ENCODE assay signal across 37 cellular contexts in genomic region chr7:78441737-78442136, GRCh38.
"Had no signal": no experiment of that assay in that cellular context is flagged by ENCODE, and none has a peak within 500 bp of the region (broad histone marks: within the 10 kb centered on the region; RNA-seq: fewer than 3 reads in every experiment).

No MANE protein-coding gene starts in this region.

- H3K9me3 Mint-ChIP-seq: activated naive CD4-positive, alpha-beta T cell treated with anti-CD3 and anti-CD28 coated beads, Interleukin-2, amount 10 ng/mL, durations not matched to agents 7 days and 5 days; activated naive CD8-positive, alpha-beta T cell treated with anti-CD3 and anti-CD28 coated beads, Interleukin-2, amount 10 ng/mL, durations not matched to agents 7 days and 5 days; activated T-helper 1 cell treated with anti-CD3 and anti-CD28 coated beads, Interleukin-12 subunit alpha, Interleukin-12 subunit beta, Interleukin-2, Interleukin-4 antibody, amounts not matched to agents 30 ng/mL and 10 ng/mL and 1 ng/mL, durations not matched to agents 14 hours and 24 hours and 36 hours; brain; mesothelial cell of epicardium; stimulated activated effector memory CD8-positive, alpha-beta T cell treated with anti-CD3 and anti-CD28 coated beads, Interleukin-12 subunit alpha, Interleukin-12 subunit beta, amount 100 ng/mL, for 72 hours had no signal

- ATAC-seq: activated CD4-positive, CD25-positive, alpha-beta regulatory T cell treated with anti-CD3 and anti-CD28 coated beads, Interleukin-2, amount 50 U/mL, for 24 hours; left cardiac atrium; left ventricle myocardium superior; psoas muscle; stimulated activated effector memory CD8-positive, alpha-beta T cell treated with anti-CD3 and anti-CD28 coated beads, Interleukin-12 subunit alpha, Interleukin-12 subunit beta, amount 100 ng/mL, for 72 hours; stimulated activated naive CD8-positive, alpha-beta T cell treated with anti-CD3 and anti-CD28 coated beads, Interleukin-15, amount 100 ng/mL, for 72 hours had no signal

- H3K9me3 ChIP-seq: ascending aorta, colonic mucosa, psoas muscle, sigmoid colon, thyroid gland, upper lobe of left lung, vagina had no signal

- H3K9ac ChIP-seq: parathyroid adenoma had no signal

- H3K79me2 ChIP-seq: parathyroid adenoma had no signal

- H3K4me3 Mint-ChIP-seq: activated naive CD4-positive, alpha-beta T cell treated with anti-CD3 and anti-CD28 coated beads, Interleukin-2, amount 10 ng/mL, durations not matched to agents 7 days and 5 days; activated naive CD8-positive, alpha-beta T cell treated with anti-CD3 and anti-CD28 coated beads, Interleukin-2, amount 10 ng/mL, durations not matched to agents 7 days and 5 days; activated T-helper 1 cell treated with anti-CD3 and anti-CD28 coated beads, Interleukin-12 subunit alpha, Interleukin-12 subunit beta, Interleukin-2, Interleukin-4 antibody, amounts not matched to agents 30 ng/mL and 10 ng/mL and 1 ng/mL, durations not matched to agents 14 hours and 24 hours and 36 hours; brain; mesothelial cell of epicardium; naive B cell; stimulated activated effector memory CD8-positive, alpha-beta T cell treated with anti-CD3 and anti-CD28 coated beads, Interleukin-12 subunit alpha, Interleukin-12 subunit beta, amount 100 ng/mL, for 72 hours; stimulated activated naive CD8-positive, alpha-beta T cell treated with anti-CD3 and anti-CD28 coated beads, Interleukin-15, amount 100 ng/mL, for 72 hours had no signal

- H3K27me3 Mint-ChIP-seq: activated naive CD4-positive, alpha-beta T cell treated with anti-CD3 and anti-CD28 coated beads, Interleukin-2, amount 10 ng/mL, durations not matched to agents 7 days and 5 days; activated naive CD8-positive, alpha-beta T cell treated with anti-CD3 and anti-CD28 coated beads, Interleukin-2, amount 10 ng/mL, durations not matched to agents 7 days and 5 days; stimulated activated naive CD8-positive, alpha-beta T cell treated with anti-CD3 and anti-CD28 coated beads, Interleukin-15, amount 100 ng/mL, for 72 hours had no signal

- H3K36me3 ChIP-seq: ascending aorta, cardiac muscle cell, colonic mucosa, sigmoid colon, thyroid gland, upper lobe of left lung, vagina had no signal

- H3K27ac ChIP-seq: ascending aorta, cardiac muscle cell, colonic mucosa, parathyroid adenoma, psoas muscle, sigmoid colon, thyroid gland, upper lobe of left lung, vagina, VCaP had no signal

- H3K27me3 ChIP-seq: ascending aorta, cardiac muscle cell, colonic mucosa, sigmoid colon, thyroid gland, upper lobe of left lung, vagina had no signal

- H3K27ac Mint-ChIP-seq: activated naive CD4-positive, alpha-beta T cell treated with anti-CD3 and anti-CD28 coated beads, Interleukin-2, amount 10 ng/mL, durations not matched to agents 7 days and 5 days; activated naive CD8-positive, alpha-beta T cell treated with anti-CD3 and anti-CD28 coated beads, Interleukin-2, amount 10 ng/mL, durations not matched to agents 7 days and 5 days; activated T-helper 1 cell treated with anti-CD3 and anti-CD28 coated beads, Interleukin-12 subunit alpha, Interleukin-12 subunit beta, Interleukin-2, Interleukin-4 antibody, amounts not matched to agents 30 ng/mL and 10 ng/mL and 1 ng/mL, durations not matched to agents 14 hours and 24 hours and 36 hours; brain; mesothelial cell of epicardium; naive B cell; stimulated activated effector memory CD8-positive, alpha-beta T cell treated with anti-CD3 and anti-CD28 coated beads, Interleukin-12 subunit alpha, Interleukin-12 subunit beta, amount 100 ng/mL, for 72 hours; stimulated activated naive CD8-positive, alpha-beta T cell treated with anti-CD3 and anti-CD28 coated beads, Interleukin-15, amount 100 ng/mL, for 72 hours had no signal

- H3K4me3 ChIP-seq: ascending aorta, cardiac muscle cell, colonic mucosa, psoas muscle, sigmoid colon, thyroid gland, upper lobe of left lung, vagina had no signal

- H2AFZ ChIP-seq: parathyroid adenoma had no signal

- H3K4me1 ChIP-seq: colonic mucosa, parathyroid adenoma, psoas muscle, sigmoid colon, upper lobe of left lung had no signal

- DNase-seq: activated CD4-positive, alpha-beta T cell treated with anti-CD3 and anti-CD28 coated beads for 48 hours; activated CD4-positive, alpha-beta T cell treated with anti-CD3 and anti-CD28 coated beads, Interleukin-2, amount 50 U/mL, for 48 hours; activated CD8-positive, alpha-beta memory T cell treated with anti-CD3 and anti-CD28 coated beads for 24 hours; activated gamma-delta T cell; activated naive CD4-positive, alpha-beta T cell treated with anti-CD3 and anti-CD28 coated beads, Interleukin-2, amount 10 ng/mL, durations not matched to agents 7 days and 5 days; activated naive CD8-positive, alpha-beta T cell treated with anti-CD3 and anti-CD28 coated beads, Interleukin-2, amount 10 ng/mL, durations not matched to agents 7 days and 5 days; activated T-cell treated with anti-CD3 and anti-CD28 coated beads, Interleukin-2, amount 50 U/mL, for 1 hour; cerebellar nuclear complex; colonic mucosa; effector CD8-positive, alpha-beta T cell; left cardiac atrium; left ventricle myocardium superior; mammary epithelial cell; naive B cell; nucleus accumbens; psoas muscle; sigmoid colon; small intestine; stimulated activated CD4-positive, alpha-beta T cell treated with anti-CD3 and anti-CD28 coated beads, Interleukin-4, amount 100 ng/mL, for 24 hours; stimulated activated naive CD8-positive, alpha-beta T cell treated with anti-CD3 and anti-CD28 coated beads, Interleukin-15, amount 100 ng/mL, for 72 hours; substantia nigra; T-helper 9 cell; thyroid gland; upper lobe of left lung had no signal

- H3K36me3 Mint-ChIP-seq: activated naive CD4-positive, alpha-beta T cell treated with anti-CD3 and anti-CD28 coated beads, Interleukin-2, amount 10 ng/mL, durations not matched to agents 7 days and 5 days; activated naive CD8-positive, alpha-beta T cell treated with anti-CD3 and anti-CD28 coated beads, Interleukin-2, amount 10 ng/mL, durations not matched to agents 7 days and 5 days; brain; mesothelial cell of epicardium; naive B cell; stimulated activated effector memory CD8-positive, alpha-beta T cell treated with anti-CD3 and anti-CD28 coated beads, Interleukin-12 subunit alpha, Interleukin-12 subunit beta, amount 100 ng/mL, for 72 hours had no signal

- H3K4me1 Mint-ChIP-seq: activated naive CD4-positive, alpha-beta T cell treated with anti-CD3 and anti-CD28 coated beads, Interleukin-2, amount 10 ng/mL, durations not matched to agents 7 days and 5 days; activated naive CD8-positive, alpha-beta T cell treated with anti-CD3 and anti-CD28 coated beads, Interleukin-2, amount 10 ng/mL, durations not matched to agents 7 days and 5 days; naive B cell; stimulated activated effector memory CD8-positive, alpha-beta T cell treated with anti-CD3 and anti-CD28 coated beads, Interleukin-12 subunit alpha, Interleukin-12 subunit beta, amount 100 ng/mL, for 72 hours; stimulated activated naive CD8-positive, alpha-beta T cell treated with anti-CD3 and anti-CD28 coated beads, Interleukin-15, amount 100 ng/mL, for 72 hours had no signal

- FAIRE-seq: frontal cortex, keratinocyte, small intestine, TTC549 had no signal
